In the genomic region with DNA sequence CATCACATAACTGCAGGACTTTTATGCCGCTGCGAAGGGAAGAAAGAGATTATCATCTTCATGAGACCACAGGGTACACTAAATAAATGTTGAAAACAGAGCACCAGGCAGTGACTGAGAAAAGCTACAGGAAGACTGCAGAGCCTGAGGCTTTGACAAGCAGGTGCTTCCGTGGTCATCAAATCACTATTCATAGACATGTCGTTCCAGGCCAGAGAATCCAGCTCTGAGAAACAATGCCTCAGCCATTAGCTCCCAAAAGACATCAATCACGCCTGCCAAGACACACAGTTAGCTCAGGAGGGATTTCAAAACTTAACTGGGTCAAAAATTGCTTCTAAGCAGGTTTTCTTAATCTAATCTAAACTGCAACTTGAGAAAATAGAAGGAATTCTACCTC, we compare ENCODE assay signal across 1 cellular context.
TF ChIP-seq lines count a peak whose summit lies in the region.

No MANE protein-coding gene starts in this region.

TF ChIP-seq in SK-N-SH, 30 proteins besides CTCF, POLR2A, EP300 and RAD21 (continued from another document):
- TF ChIP-seq, protein P1, sequence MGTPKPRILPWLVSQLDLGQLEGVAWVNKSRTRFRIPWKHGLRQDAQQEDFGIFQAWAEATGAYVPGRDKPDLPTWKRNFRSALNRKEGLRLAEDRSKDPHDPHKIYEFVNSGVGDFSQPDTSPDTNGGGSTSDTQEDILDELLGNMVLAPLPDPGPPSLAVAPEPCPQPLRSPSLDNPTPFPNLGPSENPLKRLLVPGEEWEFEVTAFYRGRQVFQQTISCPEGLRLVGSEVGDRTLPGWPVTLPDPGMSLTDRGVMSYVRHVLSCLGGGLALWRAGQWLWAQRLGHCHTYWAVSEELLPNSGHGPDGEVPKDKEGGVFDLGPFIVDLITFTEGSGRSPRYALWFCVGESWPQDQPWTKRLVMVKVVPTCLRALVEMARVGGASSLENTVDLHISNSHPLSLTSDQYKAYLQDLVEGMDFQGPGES (IDR thresholded peaks at IDR 0.05; ENCODE audit: low read depth, low read length): no peak
- TF ChIP-seq MEF2A (IDR thresholded peaks at IDR 0.05; ENCODE audit: borderline replicate concordance, low read depth) (no peak), CHD2 (IDR thresholded peaks at IDR 0.05; ENCODE audit: low read length, partially characterized antibody) (no peak), YY1 (IDR thresholded peaks at IDR 0.05; ENCODE audit: low read depth) (no peak), ELF1 (IDR thresholded peaks at IDR 0.05) (no peak), PBX3 (IDR thresholded peaks at IDR 0.05) (no peak), USF2 (IDR thresholded peaks at IDR 0.05; ENCODE audit: borderline replicate concordance, low read depth, low read length) (no peak), GABPA (IDR thresholded peaks at IDR 0.05; ENCODE audit: low read depth) (no peak), TCF12 (IDR thresholded peaks at IDR 0.05) (no peak), RXRA (IDR thresholded peaks at IDR 0.05; ENCODE audit: borderline replicate concordance, low read depth) (no peak), POLR2AphosphoS5 (IDR thresholded peaks at IDR 0.05; ENCODE audit: low read depth, low read length) (no peak), MXI1 (IDR thresholded peaks at IDR 0.05; ENCODE audit: low read depth, low read length) (no peak)
- TF ChIP-seq, protein P2, sequence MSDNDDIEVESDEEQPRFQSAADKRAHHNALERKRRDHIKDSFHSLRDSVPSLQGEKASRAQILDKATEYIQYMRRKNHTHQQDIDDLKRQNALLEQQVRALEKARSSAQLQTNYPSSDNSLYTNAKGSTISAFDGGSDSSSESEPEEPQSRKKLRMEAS (IDR thresholded peaks at IDR 0.05; ENCODE audit: low read depth): no peak
